Comparison of ENCODE assay signal across 11 cellular contexts in the genomic region with DNA sequence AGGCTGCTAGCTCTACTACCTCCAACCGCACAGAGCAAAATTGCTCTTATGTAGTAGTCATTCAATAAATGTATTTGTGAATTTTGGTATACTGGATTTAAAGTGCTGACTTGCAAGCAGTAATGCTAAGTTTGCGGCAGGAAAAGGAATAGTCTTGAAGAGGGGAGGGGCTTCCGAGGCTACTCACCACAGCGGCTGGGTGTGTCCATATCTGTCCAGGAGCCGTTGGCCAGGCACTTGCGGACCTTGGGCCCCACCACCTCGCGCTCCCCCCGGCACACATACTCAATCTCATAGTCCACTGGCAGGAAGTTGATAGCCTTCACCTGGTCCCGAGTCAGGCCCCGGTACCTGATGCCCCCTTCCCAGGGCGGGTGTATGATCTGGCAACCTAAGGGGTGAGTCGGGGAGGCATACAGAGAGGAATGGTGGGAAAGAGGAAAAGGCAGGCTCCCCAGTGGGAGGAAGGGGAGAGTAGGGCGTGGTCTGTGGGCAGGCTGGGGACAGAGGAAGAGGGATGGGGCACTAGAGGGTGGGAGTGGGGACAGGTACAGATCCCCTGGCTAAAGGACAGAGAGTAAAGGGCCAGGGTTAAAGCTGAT. TPM values are rescaled to one million over a fixed set of nuclear protein-coding genes. Genes with fewer than 3 reads are reported as not detected.
A peak's percentile ranks its signal among the peaks of the same experiment; 100 is the strongest.
DNase-seq lines count a peak whose midpoint lies in the region; TF ChIP-seq lines count a peak whose summit lies in the region.
"Had no signal": no experiment of that assay in that cellular context is flagged by ENCODE, and none has a peak within 500 bp of the region (broad histone marks: within the 10 kb centered on the region; RNA-seq: fewer than 3 reads in every experiment).

No MANE protein-coding gene starts in this region.

- DNase-seq in T-helper 1 cell (no peak), UCSD-AML1 (lab: John Stamatoyannopoulos, UW; ENCODE audit: unreplicated experiment) (peak; percentile 27), epithelial cell of esophagus (ENCODE audit: low read depth) (peak; percentile 20), progenitor cell of endocrine pancreas (ENCODE audit: low spot score, unreplicated experiment) (no peak), MG63 (no peak), NCI-H146 treated with DMSO at 0.1 percent for 48 hours (lab: John Stamatoyannopoulos, UW; ENCODE audit: unreplicated experiment) (no peak), NCI-H1436 treated with DMSO at 0.1 percent for 48 hours (lab: John Stamatoyannopoulos, UW) (no peak)
- DNase-seq: ACHN, SJCRH30 had no signal

- H3K36me3 ChIP-seq in MG63: no peaks in the 10 kb centered on the region
- H3K36me3 ChIP-seq: SJCRH30, upper lobe of left lung had no signal

- H3K4me1 Mint-ChIP-seq in T-helper 1 cell treated with Interleukin-12 subunit alpha and Interleukin-12 subunit beta and Interleukin-4 antibody, amounts not matched to agents 30 μg/mL and 1 μg/mL, for 36 hours (ENCODE audit: low read depth): peaks cover 38% of the 10 kb centered on the region
- peaks cover 23% of the 10 kb centered on the region for H3K4me1 Mint-ChIP-seq in progenitor cell of endocrine pancreas (ENCODE audit: low read depth)

- H3K9me3 Mint-ChIP-seq in T-helper 1 cell treated with Interleukin-12 subunit alpha and Interleukin-12 subunit beta and Interleukin-4 antibody, amounts not matched to agents 30 μg/mL and 1 μg/mL, for 36 hours: no peaks in the 10 kb centered on the region
- H3K9me3 Mint-ChIP-seq in progenitor cell of endocrine pancreas (ENCODE audit: low read depth): no peaks in the 10 kb centered on the region

- H3K4me3 Mint-ChIP-seq in T-helper 1 cell treated with Interleukin-12 subunit alpha and Interleukin-12 subunit beta and Interleukin-4 antibody, amounts not matched to agents 30 μg/mL and 1 μg/mL, for 36 hours: peak overlapping the region; percentile 97
- peak overlapping the region; percentile 83 for H3K4me3 Mint-ChIP-seq in progenitor cell of endocrine pancreas (ENCODE audit: low read depth)

- peaks cover 64% of the 10 kb centered on the region for H3K27me3 Mint-ChIP-seq in T-helper 1 cell treated with Interleukin-12 subunit alpha and Interleukin-12 subunit beta and Interleukin-4 antibody, amounts not matched to agents 30 μg/mL and 1 μg/mL, for 36 hours (ENCODE audit: low read depth)
- H3K27me3 Mint-ChIP-seq in progenitor cell of endocrine pancreas: peaks cover 45% of the 10 kb centered on the region

- H3K36me3 Mint-ChIP-seq in T-helper 1 cell treated with Interleukin-12 subunit alpha and Interleukin-12 subunit beta and Interleukin-4 antibody, amounts not matched to agents 30 μg/mL and 1 μg/mL, for 36 hours (ENCODE audit: low read depth): peaks cover 9% of the 10 kb centered on the region
- peaks cover 3% of the 10 kb centered on the region for H3K36me3 Mint-ChIP-seq in progenitor cell of endocrine pancreas (ENCODE audit: insufficient read depth)

- H3K27ac Mint-ChIP-seq in T-helper 1 cell treated with Interleukin-12 subunit alpha and Interleukin-12 subunit beta and Interleukin-4 antibody, amounts not matched to agents 30 μg/mL and 1 μg/mL, for 36 hours: no peak overlapping the region
- H3K27ac Mint-ChIP-seq in progenitor cell of endocrine pancreas: no peak overlapping the region

- TF ChIP-seq CTCF in epithelial cell of esophagus (IDR thresholded peaks at IDR 0.05; ENCODE audit: insufficient read depth, low read depth, low read length, missing control alignments): no peak
- no peak for TF ChIP-seq CTCF in progenitor cell of endocrine pancreas (IDR thresholded peaks at IDR 0.05; ENCODE audit: unreplicated experiment)

- H3K27me3 ChIP-seq in MG63: no peaks in the 10 kb centered on the region
- H3K27me3 ChIP-seq: SJCRH30, upper lobe of left lung had no signal

- H3K4me3 ChIP-seq in epithelial cell of esophagus (ENCODE audit: low read length) (no peak overlapping the region), MG63 (no peak overlapping the region)

- H3K9me3 ChIP-seq in MG63: no peaks in the 10 kb centered on the region
- H3K9me3 ChIP-seq: SJCRH30, upper lobe of left lung had no signal

RNA-seq across cellular contexts. Expression of a gene that starts 1.7 kb away (rescaled TPM):
- 120 and 127 TPM in 2 replicates for total RNA-seq in progenitor cell of endocrine pancreas
- 1.9 and 3.7 TPM in 2 replicates for total RNA-seq in MG63 (2014; rRNA removed; shearing (Covaris generic); ENCODE audit: low replicate concordance)

RNA-seq across cellular contexts. Expression of a gene that starts 25.6 kb away (rescaled TPM):
- not detected in 2 replicates for total RNA-seq in progenitor cell of endocrine pancreas
- total RNA-seq in MG63 (2014; rRNA removed; shearing (Covaris generic); ENCODE audit: low replicate concordance): not detected in 2 replicates
- total RNA-seq: SJCRH30, upper lobe of left lung had no signal

RNA-seq across cellular contexts. Expression of a gene that starts 46.4 kb away (rescaled TPM):
- total RNA-seq in progenitor cell of endocrine pancreas: not detected in 2 replicates
- total RNA-seq in MG63 (2014; rRNA removed; shearing (Covaris generic); ENCODE audit: low replicate concordance): not detected in 2 replicates
- total RNA-seq: SJCRH30, upper lobe of left lung had no signal

RNA-seq across cellular contexts. Expression of a gene that starts 49.6 kb away (rescaled TPM):
- 0.14 TPM in 1 of 2 replicates, not detected in the other for total RNA-seq in progenitor cell of endocrine pancreas
- total RNA-seq in MG63 (2014; rRNA removed; shearing (Covaris generic); ENCODE audit: low replicate concordance): not detected in 2 replicates
- total RNA-seq: SJCRH30 had no signal

Comparison
In these comparisons a context has a peak if more than half of its experiments do, and no peak if none do; other contexts are left out.
1. DNase-seq: peak in UCSD-AML1 (single experiment) and epithelial cell of esophagus (single experiment); none in T-helper 1 cell (0 of 5), progenitor cell of endocrine pancreas (single experiment), MG63 (single experiment), NCI-H146 treated with DMSO at 0.1 percent for 48 hours (single experiment) and NCI-H1436 treated with DMSO at 0.1 percent for 48 hours (single experiment).
2. RNA of a gene that starts 1.7 kb away (total RNA-seq): 120 to 127 TPM in progenitor cell of endocrine pancreas; 1.9 to 3.7 TPM in MG63; every median in the first group is over 10 times any median in the second.